Comparison of ENCODE assay signal across 23 cellular contexts in the genomic region with DNA sequence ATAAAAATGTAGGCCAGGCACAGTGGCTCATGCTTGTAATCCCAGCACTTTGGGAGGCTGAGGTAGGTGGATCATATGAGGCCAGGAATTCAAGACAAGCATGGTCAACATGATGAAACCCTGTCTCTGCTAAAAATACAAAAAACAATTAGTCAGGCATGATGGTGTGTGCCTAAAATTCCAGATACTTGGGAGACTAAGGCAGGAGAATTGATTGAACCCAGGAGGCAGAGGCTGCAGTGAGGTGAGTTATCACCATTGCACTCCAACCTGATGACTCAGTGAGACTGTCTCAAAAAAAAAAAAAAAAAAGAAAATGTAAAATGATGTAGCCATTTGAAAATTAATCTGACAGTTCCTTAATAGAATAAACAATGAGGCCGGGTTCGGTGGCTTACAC.
"Had no signal": no experiment of that assay in that cellular context is flagged by ENCODE, and none has a peak within 500 bp of the region (broad histone marks: within the 10 kb centered on the region; RNA-seq: fewer than 3 reads in every experiment).

No MANE protein-coding gene starts in this region.

- H3K9me3 ChIP-seq: spleen, thyroid gland had no signal

- H3K36me3 ChIP-seq: cardiac muscle cell, thyroid gland had no signal

- H3K27ac ChIP-seq: cardiac muscle cell, hepatocyte, spleen, thyroid gland had no signal

- H3K4me3 Mint-ChIP-seq: activated naive CD8-positive, alpha-beta T cell; immature natural killer cell; mesothelial cell of epicardium; naive thymus-derived CD8-positive, alpha-beta T cell; T-helper 1 cell treated with Interleukin-12 subunit alpha and Interleukin-12 subunit beta and Interleukin-4 antibody, amounts not matched to agents 30 μg/mL and 1 μg/mL, for 36 hours; WTC11 had no signal

- FAIRE-seq: endometrium, urothelium cell line had no signal

- H3K4me2 ChIP-seq: hepatocyte had no signal

- H3K4me1 ChIP-seq: spleen, thyroid gland had no signal

- H3K4me1 Mint-ChIP-seq: immature natural killer cell, mesothelial cell of epicardium had no signal

- H3K27ac Mint-ChIP-seq: activated T-helper 2 cell treated with anti-CD3 and anti-CD28 coated beads, Interferon-gamma antibody, Interleukin-2, Interleukin-4, amounts not matched to agents 10 μg/mL and 5 μg/mL and 100 μg/mL, durations not matched to agents 14 hours and 24 hours and 36 hours; immature natural killer cell; mesothelial cell of epicardium; T-helper 1 cell treated with Interleukin-12 subunit alpha and Interleukin-12 subunit beta and Interleukin-4 antibody, amounts not matched to agents 30 μg/mL and 1 μg/mL, for 36 hours; WTC11 had no signal

- H3K4me3 ChIP-seq: cardiac muscle cell, hepatocyte, spleen, thyroid gland had no signal

- H3K27me3 ChIP-seq: cardiac muscle cell, hepatocyte, spleen, thyroid gland had no signal

- ATAC-seq: left ventricle myocardium superior; naive thymus-derived CD8-positive, alpha-beta T cell; stimulated activated naive CD8-positive, alpha-beta T cell treated with anti-CD3 and anti-CD28 coated beads, Interleukin-15, Interleukin-2, amounts not matched to agents 100 U/mL and 50 U/mL, for 24 hours; WTC11 had no signal

- H3K79me2 ChIP-seq: hepatocyte had no signal

- H3K9me3 Mint-ChIP-seq: activated T-helper 2 cell treated with anti-CD3 and anti-CD28 coated beads, Interferon-gamma antibody, Interleukin-2, Interleukin-4, amounts not matched to agents 10 μg/mL and 5 μg/mL and 100 μg/mL, durations not matched to agents 14 hours and 24 hours and 36 hours; immature natural killer cell; mesothelial cell of epicardium; naive thymus-derived CD8-positive, alpha-beta T cell; T-helper 1 cell treated with Interleukin-12 subunit alpha and Interleukin-12 subunit beta and Interleukin-4 antibody, amounts not matched to agents 30 μg/mL and 1 μg/mL, for 36 hours; WTC11 had no signal

- H3K36me3 Mint-ChIP-seq: mesothelial cell of epicardium had no signal

- H3K27me3 Mint-ChIP-seq: activated naive CD8-positive, alpha-beta T cell; naive thymus-derived CD8-positive, alpha-beta T cell had no signal

- DNase-seq: activated naive CD4-positive, alpha-beta T cell; activated T-cell treated with anti-CD3 and anti-CD28 coated beads, Interleukin-2, amount 50 U/mL, for 1 hour; amygdala; foreskin melanocyte; immature natural killer cell; left ventricle myocardium superior; mammary epithelial cell; naive thymus-derived CD8-positive, alpha-beta T cell; spleen; stimulated activated CD4-positive, alpha-beta T cell treated with anti-CD3 and anti-CD28 coated beads, Interleukin-4, amount 100 ng/mL, for 24 hours; stimulated activated naive CD8-positive, alpha-beta T cell treated with anti-CD3 and anti-CD28 coated beads, Interleukin-15, Interleukin-2, amounts not matched to agents 100 U/mL and 50 U/mL, for 24 hours; substantia nigra; T1000; thyroid gland had no signal

- H2AFZ ChIP-seq: hepatocyte had no signal
